In the genomic region with DNA sequence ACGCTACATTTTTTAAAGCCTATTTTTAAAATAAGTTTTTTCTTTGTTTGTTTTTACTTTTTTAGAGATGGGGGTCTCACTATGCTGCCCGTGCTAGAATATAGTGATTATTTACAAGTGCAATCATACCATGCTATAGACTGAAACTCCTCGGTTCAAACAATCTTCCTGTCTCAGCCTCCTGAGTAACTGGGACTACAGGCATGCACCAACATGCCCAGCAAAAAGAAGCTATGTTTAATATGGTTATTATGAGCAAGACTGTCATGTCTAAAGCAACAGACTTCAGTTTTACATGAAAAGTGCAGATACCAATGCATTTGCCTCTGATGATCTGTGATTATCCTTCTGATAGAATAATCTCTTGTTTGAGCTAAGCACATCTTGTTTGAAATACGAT, we compare ENCODE assay signal across 25 cellular contexts. TPM values are rescaled to one million over a fixed set of nuclear protein-coding genes. Genes with fewer than 3 reads are reported as not detected.
DNase-seq lines count a peak whose midpoint lies in the region; ATAC-seq and TF ChIP-seq lines count a peak whose summit lies in the region.
"Had no signal": no experiment of that assay in that cellular context is flagged by ENCODE, and none has a peak within 500 bp of the region (broad histone marks: within the 10 kb centered on the region; RNA-seq: fewer than 3 reads in every experiment).

No MANE protein-coding gene starts in this region.

- H3K4me3 Mint-ChIP-seq in activated naive CD8-positive, alpha-beta T cell treated with anti-CD3 and anti-CD28 coated beads, Interleukin-2, amount 10 ng/mL, durations not matched to agents 7 days and 5 days, result no peak overlapping the region
- no peak overlapping the region for H3K4me3 Mint-ChIP-seq in activated naive CD8-positive, alpha-beta T cell treated with anti-CD3 and anti-CD28 coated beads, Interleukin-2, amount 50 U/mL, for 24 hours
- H3K4me3 Mint-ChIP-seq in activated naive CD4-positive, alpha-beta T cell treated with anti-CD3 and anti-CD28 coated beads, Interleukin-2, amount 10 ng/mL, durations not matched to agents 7 days and 5 days, result no peak overlapping the region
- H3K4me3 Mint-ChIP-seq: activated CD4-positive, alpha-beta memory T cell treated with anti-CD3 and anti-CD28 coated beads for 36 hours; activated naive CD4-positive, alpha-beta T cell treated with anti-CD3 and anti-CD28 coated beads, Interleukin-2, amount 50 U/mL, for 24 hours; activated T-cell treated with anti-CD3 and anti-CD28 coated beads, Interleukin-2, amount 50 U/mL, for 4 hours; CD4-positive, CD25-positive, alpha-beta regulatory T cell; T-helper 1 cell treated with Interleukin-12 subunit alpha and Interleukin-12 subunit beta and Interleukin-4 antibody, amounts not matched to agents 30 μg/mL and 1 μg/mL, for 36 hours had no signal

- H3K4me3 ChIP-seq in epithelial cell of esophagus (ENCODE audit: low read length) (no peak overlapping the region), prostate gland (no peak overlapping the region)
- H3K4me3 ChIP-seq: body of pancreas, left ventricle myocardium inferior had no signal

- WGBS in prostate gland, result 39% methylated on average over 4 of the region's 4 CpGs

- no peaks in the 10 kb centered on the region for H3K4me1 ChIP-seq in prostate gland (replicated peaks)
- H3K4me1 ChIP-seq: body of pancreas had no signal

- ATAC-seq in activated naive CD8-positive, alpha-beta T cell treated with anti-CD3 and anti-CD28 coated beads, Interleukin-2, amount 10 ng/mL, durations not matched to agents 7 days and 5 days (ENCODE audit: low read depth), result no peak
- ATAC-seq in activated naive CD8-positive, alpha-beta T cell treated with anti-CD3 and anti-CD28 coated beads, Interleukin-2, amount 50 U/mL, for 24 hours, result no peak
- no peak for ATAC-seq in HG03135 (IDR thresholded peaks at IDR 0.05; ENCODE audit: unreplicated experiment)
- ATAC-seq: activated T-cell treated with anti-CD3 and anti-CD28 coated beads, Interleukin-2, amount 50 U/mL, for 4 hours; body of pancreas; sciatic nerve had no signal

- H3K27ac ChIP-seq in prostate gland, result no peak overlapping the region
- H3K27ac ChIP-seq: body of pancreas, left ventricle myocardium inferior, VCaP had no signal

- DNase-seq in activated naive CD8-positive, alpha-beta T cell treated with anti-CD3 and anti-CD28 coated beads, Interleukin-2, amount 10 ng/mL, durations not matched to agents 7 days and 5 days, result no peak
- no peak for DNase-seq in activated naive CD8-positive, alpha-beta T cell treated with anti-CD3 and anti-CD28 coated beads, Interleukin-2, amount 50 U/mL, for 24 hours
- DNase-seq in NCI-H2227 (lab: John Stamatoyannopoulos, UW; ENCODE audit: unreplicated experiment), result peak; percentile 32
- DNase-seq in epithelial cell of esophagus (ENCODE audit: low read depth), result peak; percentile 82
- peak; percentile 14 for DNase-seq in prostate gland (ENCODE audit: low spot score)
- DNase-seq in NCI-H187 treated with DMSO at 0.1 percent for 48 hours (lab: John Stamatoyannopoulos, UW), result no peak
- DNase-seq in activated naive CD4-positive, alpha-beta T cell treated with anti-CD3 and anti-CD28 coated beads, Interleukin-2, amount 10 ng/mL, durations not matched to agents 7 days and 5 days, result no peak
- DNase-seq: ACHN; activated CD4-positive, alpha-beta memory T cell treated with anti-CD3 and anti-CD28 coated beads for 36 hours; activated T-cell treated with anti-CD3 and anti-CD28 coated beads, Interleukin-2, amount 50 U/mL, for 4 hours; body of pancreas; CD4-positive, CD25-positive, alpha-beta regulatory T cell; DMS53; H7; Karpas-422; left ventricle myocardium inferior; NCI-H1092 treated with DMSO at 0.1 percent for 48 hours; NCI-H226; SHP77 treated with DMSO at 0.1 percent for 48 hours; stimulated activated CD4-positive, alpha-beta T cell treated with anti-CD3 and anti-CD28 coated beads, Interleukin-2, amount 100 ng/mL, for 24 hours had no signal

- no peaks in the 10 kb centered on the region for H3K27me3 Mint-ChIP-seq in activated naive CD8-positive, alpha-beta T cell treated with anti-CD3 and anti-CD28 coated beads, Interleukin-2, amount 10 ng/mL, durations not matched to agents 7 days and 5 days
- H3K27me3 Mint-ChIP-seq in activated naive CD8-positive, alpha-beta T cell treated with anti-CD3 and anti-CD28 coated beads, Interleukin-2, amount 50 U/mL, for 24 hours, result peaks cover 2% of the 10 kb centered on the region
- no peaks in the 10 kb centered on the region for H3K27me3 Mint-ChIP-seq in activated naive CD4-positive, alpha-beta T cell treated with anti-CD3 and anti-CD28 coated beads, Interleukin-2, amount 10 ng/mL, durations not matched to agents 7 days and 5 days
- H3K27me3 Mint-ChIP-seq: activated CD4-positive, alpha-beta memory T cell treated with anti-CD3 and anti-CD28 coated beads for 36 hours; activated naive CD4-positive, alpha-beta T cell treated with anti-CD3 and anti-CD28 coated beads, Interleukin-2, amount 50 U/mL, for 24 hours had no signal

- no peaks in the 10 kb centered on the region for H3K27me3 ChIP-seq in prostate gland (replicated peaks; ENCODE audit: insufficient read depth)
- H3K27me3 ChIP-seq: body of pancreas had no signal

- CTCF ChIA-PET in activated naive CD4-positive, alpha-beta T cell treated with anti-CD3 and anti-CD28 coated beads, Interleukin-2, amount 10 ng/mL, durations not matched to agents 7 days and 5 days (lab: Charles Lee), result interaction anchor here (0.7 to 6.9 kb wide), 4 partner anchors 141 to 530 kb away, joined by 3 to 69 read pairs (median 4); no protein-coding TSS in a partner anchor

- POLR2A ChIA-PET in activated naive CD8-positive, alpha-beta T cell treated with anti-CD3 and anti-CD28 coated beads, Interleukin-2, amount 10 ng/mL, durations not matched to agents 7 days and 5 days (lab: Charles Lee), result no interaction called here

- intact Hi-C loops in prostate gland (cut with DNase I), result no loop called here

- no peaks in the 10 kb centered on the region for H3K9me3 Mint-ChIP-seq in activated naive CD8-positive, alpha-beta T cell treated with anti-CD3 and anti-CD28 coated beads, Interleukin-2, amount 10 ng/mL, durations not matched to agents 7 days and 5 days
- H3K9me3 Mint-ChIP-seq in activated naive CD8-positive, alpha-beta T cell treated with anti-CD3 and anti-CD28 coated beads, Interleukin-2, amount 50 U/mL, for 24 hours, result no peaks in the 10 kb centered on the region
- no peaks in the 10 kb centered on the region for H3K9me3 Mint-ChIP-seq in activated naive CD4-positive, alpha-beta T cell treated with anti-CD3 and anti-CD28 coated beads, Interleukin-2, amount 10 ng/mL, durations not matched to agents 7 days and 5 days
- H3K9me3 Mint-ChIP-seq: activated CD4-positive, alpha-beta memory T cell treated with anti-CD3 and anti-CD28 coated beads for 36 hours; activated naive CD4-positive, alpha-beta T cell treated with anti-CD3 and anti-CD28 coated beads, Interleukin-2, amount 50 U/mL, for 24 hours; activated T-cell treated with anti-CD3 and anti-CD28 coated beads, Interleukin-2, amount 50 U/mL, for 4 hours; T-helper 1 cell treated with Interleukin-12 subunit alpha and Interleukin-12 subunit beta and Interleukin-4 antibody, amounts not matched to agents 30 μg/mL and 1 μg/mL, for 36 hours had no signal

- no peaks in the 10 kb centered on the region for H3K36me3 Mint-ChIP-seq in activated naive CD8-positive, alpha-beta T cell treated with anti-CD3 and anti-CD28 coated beads, Interleukin-2, amount 10 ng/mL, durations not matched to agents 7 days and 5 days
- no peaks in the 10 kb centered on the region for H3K36me3 Mint-ChIP-seq in activated naive CD8-positive, alpha-beta T cell treated with anti-CD3 and anti-CD28 coated beads, Interleukin-2, amount 50 U/mL, for 24 hours (ENCODE audit: low read depth)
- H3K36me3 Mint-ChIP-seq in activated naive CD4-positive, alpha-beta T cell treated with anti-CD3 and anti-CD28 coated beads, Interleukin-2, amount 10 ng/mL, durations not matched to agents 7 days and 5 days, result no peaks in the 10 kb centered on the region
- H3K36me3 Mint-ChIP-seq: activated CD4-positive, alpha-beta memory T cell treated with anti-CD3 and anti-CD28 coated beads for 36 hours; activated naive CD4-positive, alpha-beta T cell treated with anti-CD3 and anti-CD28 coated beads, Interleukin-2, amount 50 U/mL, for 24 hours; CD4-positive, CD25-positive, alpha-beta regulatory T cell had no signal

- peaks cover 6% of the 10 kb centered on the region for H3K4me1 Mint-ChIP-seq in activated naive CD8-positive, alpha-beta T cell treated with anti-CD3 and anti-CD28 coated beads, Interleukin-2, amount 10 ng/mL, durations not matched to agents 7 days and 5 days
- no peaks in the 10 kb centered on the region for H3K4me1 Mint-ChIP-seq in activated naive CD8-positive, alpha-beta T cell treated with anti-CD3 and anti-CD28 coated beads, Interleukin-2, amount 50 U/mL, for 24 hours
- peaks cover 12% of the 10 kb centered on the region for H3K4me1 Mint-ChIP-seq in activated naive CD4-positive, alpha-beta T cell treated with anti-CD3 and anti-CD28 coated beads, Interleukin-2, amount 10 ng/mL, durations not matched to agents 7 days and 5 days

- peak overlapping the region; percentile 24 for H3K27ac Mint-ChIP-seq in activated naive CD8-positive, alpha-beta T cell treated with anti-CD3 and anti-CD28 coated beads, Interleukin-2, amount 10 ng/mL, durations not matched to agents 7 days and 5 days
- no peak overlapping the region for H3K27ac Mint-ChIP-seq in activated naive CD8-positive, alpha-beta T cell treated with anti-CD3 and anti-CD28 coated beads, Interleukin-2, amount 50 U/mL, for 24 hours
- H3K27ac Mint-ChIP-seq in activated naive CD4-positive, alpha-beta T cell treated with anti-CD3 and anti-CD28 coated beads, Interleukin-2, amount 10 ng/mL, durations not matched to agents 7 days and 5 days, result no peak overlapping the region
- H3K27ac Mint-ChIP-seq: activated CD4-positive, alpha-beta memory T cell treated with anti-CD3 and anti-CD28 coated beads for 36 hours; activated naive CD4-positive, alpha-beta T cell treated with anti-CD3 and anti-CD28 coated beads, Interleukin-2, amount 50 U/mL, for 24 hours; T-helper 1 cell treated with Interleukin-12 subunit alpha and Interleukin-12 subunit beta and Interleukin-4 antibody, amounts not matched to agents 30 μg/mL and 1 μg/mL, for 36 hours had no signal

- TF ChIP-seq POLR2A in prostate gland (IDR thresholded peaks at IDR 0.05), result no peak

- no peaks in the 10 kb centered on the region for H3K9me3 ChIP-seq in prostate gland
- H3K9me3 ChIP-seq: body of pancreas, left ventricle myocardium inferior had no signal

- TF ChIP-seq CTCF in epithelial cell of esophagus (IDR thresholded peaks at IDR 0.05; ENCODE audit: insufficient read depth, low read depth, low read length, missing control alignments), result no peak
- no peak for TF ChIP-seq CTCF in prostate gland (IDR thresholded peaks at IDR 0.05)

- no peaks in the 10 kb centered on the region for H3K36me3 ChIP-seq in prostate gland
- H3K36me3 ChIP-seq: left ventricle myocardium inferior had no signal

RNA-seq across cellular contexts. Expression of a gene that starts 45.6 kb away (rescaled TPM):
- total RNA-seq in activated naive CD8-positive, alpha-beta T cell treated with anti-CD3 and anti-CD28 coated beads, Interleukin-2, amount 10 ng/mL, durations not matched to agents 7 days and 5 days, result 10 to 100 TPM; 14.7 to 15.7 TPM
- total RNA-seq in prostate gland, result 10 to 100 TPM; 19.7 to 37.5 TPM

Comparison
In these comparisons a context has a peak if more than half of its experiments do, and no peak if none do; other contexts are left out.
1. DNase-seq: peak in NCI-H2227 (single experiment), epithelial cell of esophagus (single experiment) and prostate gland (single experiment); none in activated naive CD8-positive, alpha-beta T cell treated with anti-CD3 and anti-CD28 coated beads, Interleukin-2, amount 10 ng/mL, durations not matched to agents 7 days and 5 days (single experiment), activated naive CD8-positive, alpha-beta T cell treated with anti-CD3 and anti-CD28 coated beads, Interleukin-2, amount 50 U/mL, for 24 hours (single experiment), NCI-H187 treated with DMSO at 0.1 percent for 48 hours (single experiment) and activated naive CD4-positive, alpha-beta T cell treated with anti-CD3 and anti-CD28 coated beads, Interleukin-2, amount 10 ng/mL, durations not matched to agents 7 days and 5 days (single experiment).